ENCODE assay signal across 1 cellular context in the genomic region with DNA sequence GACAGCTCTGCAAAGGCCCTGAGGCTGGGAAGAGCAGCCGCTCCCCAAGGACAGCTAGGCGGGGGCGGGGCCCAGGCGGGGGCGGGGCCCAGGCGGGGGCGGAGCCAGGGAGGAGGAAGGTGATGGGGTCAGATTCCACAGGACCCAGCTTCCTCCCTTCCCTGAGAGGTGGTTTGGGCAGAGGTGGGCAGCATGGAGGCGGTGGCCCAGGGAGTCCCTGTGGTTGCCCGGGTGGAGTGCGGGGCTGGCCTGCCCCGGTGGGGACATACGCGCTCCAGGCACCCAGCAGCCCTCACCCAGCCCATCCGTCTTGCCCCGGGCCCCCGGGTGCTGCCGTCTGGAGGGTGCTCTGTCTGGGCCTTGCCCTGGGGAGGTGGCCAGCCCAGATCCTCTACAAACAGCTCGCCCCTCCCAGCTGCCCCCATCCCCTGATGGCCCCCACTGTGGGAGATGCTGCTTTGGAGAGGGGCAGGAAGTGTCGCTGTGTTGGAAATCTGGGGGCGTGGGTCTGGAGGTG.
TF ChIP-seq lines count a peak whose summit lies in the region.

No MANE protein-coding gene starts in this region.

TF ChIP-seq in K562, 482 proteins besides CTCF, POLR2A, EP300 and RAD21:
- TF ChIP-seq RBM15 (IDR thresholded peaks at IDR 0.05; ENCODE audit: insufficient read depth, low read length) (no peak), VEZF1 (CRISPR knock-in tag; IDR thresholded peaks at IDR 0.05) (peak; percentile 35; the same call in 1 of the 2 replicates), SPI1 (IDR thresholded peaks at IDR 0.05; ENCODE audit: borderline replicate concordance, low read depth, low read length) (0 out of 2 replicates have a peak, but pooled peaks have one; percentile 33), ZFP36 (IDR thresholded peaks at IDR 0.05; ENCODE audit: low read depth, low read length, partially characterized antibody) (peak; percentile 69)
TF ChIP-seq in K562: peak in this region for 3.
